In genomic region chr6:33416386-33417126, GRCh38 we compare ENCODE assay signal across 8 cellular contexts. TPM values are rescaled to one million over a fixed set of nuclear protein-coding genes. Genes with fewer than 3 reads are reported as not detected.
DNase-seq lines count a peak whose midpoint lies in the region; TF ChIP-seq lines count a peak whose summit lies in the region.

No MANE protein-coding gene starts in this region.

- H3K27me3 Mint-ChIP-seq in endothelial cell (ENCODE audit: unreplicated experiment) (peaks cover 25% of the 10 kb centered on the region), progenitor cell of endocrine pancreas (no peaks in the 10 kb centered on the region)

- peak overlapping the region; percentile 64 for H3K4me3 ChIP-seq in GM12864 (ENCODE audit: low read depth, low read length)
- H3K4me3 ChIP-seq in lower leg skin (ENCODE audit: low read depth, poor library complexity, severe bottlenecking): no peak overlapping the region

- no peak for TF ChIP-seq CTCF in GM12864 (IDR thresholded peaks at IDR 0.05; ENCODE audit: low read depth, low read length, missing control alignments)
- no peak for TF ChIP-seq CTCF in endothelial cell (IDR thresholded peaks at IDR 0.05; ENCODE audit: unreplicated experiment)
- no peak for TF ChIP-seq CTCF in progenitor cell of endocrine pancreas (IDR thresholded peaks at IDR 0.05; ENCODE audit: unreplicated experiment)
- no peak for TF ChIP-seq CTCF in lower leg skin (IDR thresholded peaks at IDR 0.05)

- no peak for TF ChIP-seq POLR2A in lower leg skin (IDR thresholded peaks at IDR 0.05)

- H3K4me3 Mint-ChIP-seq in endothelial cell (ENCODE audit: unreplicated experiment) (peak overlapping the region; percentile 96), progenitor cell of endocrine pancreas (ENCODE audit: low read depth) (peak overlapping the region; percentile 98)

- intact Hi-C loops in lower leg skin (cut with DNase I; ENCODE audit: low total_unique reads): no loop called here

- H3K9me3 Mint-ChIP-seq in endothelial cell (ENCODE audit: unreplicated experiment) (no peaks in the 10 kb centered on the region), progenitor cell of endocrine pancreas (ENCODE audit: low read depth) (no peaks in the 10 kb centered on the region)

- WGBS in lower leg skin, 2 donors: 51 to 57% methylated on average over 12 of the region's 12 CpGs

- peak; percentile 60 for DNase-seq in GM12864 (ENCODE audit: low read depth)
- DNase-seq in endothelial cell (ENCODE audit: low spot score): no peak
- no peak for DNase-seq in progenitor cell of endocrine pancreas (ENCODE audit: low spot score, unreplicated experiment)
- DNase-seq in RPMI8226: no peak
- no peak for DNase-seq in lower leg skin (ENCODE audit: low spot score in 2 of 2)
- no peak for DNase-seq in cerebellar nuclear complex (lab: John Stamatoyannopoulos, UW)
- no peak for DNase-seq in NCI-H1436 (lab: John Stamatoyannopoulos, UW)

- peak overlapping the region; percentile 84 for H3K27ac Mint-ChIP-seq in endothelial cell (ENCODE audit: unreplicated experiment)
- H3K27ac Mint-ChIP-seq in progenitor cell of endocrine pancreas: peak overlapping the region; percentile 99

- H3K4me1 Mint-ChIP-seq in endothelial cell (ENCODE audit: unreplicated experiment) (peaks cover 58% of the 10 kb centered on the region), progenitor cell of endocrine pancreas (ENCODE audit: low read depth) (peaks cover 41% of the 10 kb centered on the region)

- H3K36me3 Mint-ChIP-seq in endothelial cell (ENCODE audit: low read depth, unreplicated experiment) (peaks cover 44% of the 10 kb centered on the region), progenitor cell of endocrine pancreas (ENCODE audit: insufficient read depth) (peaks cover 8% of the 10 kb centered on the region)

TF ChIP-seq in PFSK-1, 5 proteins besides CTCF, POLR2A, EP300 and RAD21:
- peak; percentile 27; the same call in 1 of the 2 replicates for TF ChIP-seq POLR2AphosphoS5 (IDR thresholded peaks at IDR 0.05; ENCODE audit: low read depth, low read length)
- no peak for TF ChIP-seq REST (IDR thresholded peaks at IDR 0.05; ENCODE audit: insufficient read depth in 1 of 2, low read depth in 2 of 2, low read length in 2 of 2)

RNA-seq across cellular contexts. Expression of gene CUTA, which starts 1.4 kb away (rescaled TPM):
- 360 TPM for polyA plus RNA-seq in PFSK-1 (2012; ENCODE audit: insufficient read length, low read depth)
- total RNA-seq in endothelial cell (ENCODE audit: unreplicated experiment) (163 TPM), progenitor cell of endocrine pancreas (252 and 264 TPM in 2 replicates), lower leg skin (100 to 1,000 TPM in 3 of 4 donors, 10 to 100 TPM in 1; 96.5 to 162 (median 153) TPM)

RNA-seq across cellular contexts. Expression of gene SYNGAP1, which starts 3.3 kb away (rescaled TPM):
- 40.7 TPM for polyA plus RNA-seq in PFSK-1 (2012; ENCODE audit: insufficient read length, low read depth)
- total RNA-seq in endothelial cell (ENCODE audit: unreplicated experiment) (48.6 TPM), progenitor cell of endocrine pancreas (59.9 and 60.3 TPM in 2 replicates), lower leg skin (10 to 100 TPM in 2 of 4 donors, 1 to 10 TPM in 2; 7.5 to 21.1 (median 9.4) TPM)

RNA-seq across cellular contexts. Expression of gene PHF1, which starts 5.7 kb away (rescaled TPM):
- 121 TPM for polyA plus RNA-seq in PFSK-1 (2012; ENCODE audit: insufficient read length, low read depth)
- total RNA-seq in endothelial cell (ENCODE audit: unreplicated experiment) (60.0 TPM), progenitor cell of endocrine pancreas (58.1 and 58.4 TPM in 2 replicates), lower leg skin (10 to 100 TPM; 40.9 to 73.0 (median 64.8) TPM)

RNA-seq across cellular contexts. Expression of gene KIFC1, which starts 24.9 kb away (rescaled TPM):
- 35.5 TPM for polyA plus RNA-seq in PFSK-1 (2012; ENCODE audit: insufficient read length, low read depth)
- total RNA-seq in endothelial cell (ENCODE audit: unreplicated experiment) (19.0 TPM), progenitor cell of endocrine pancreas (45.5 and 46.6 TPM in 2 replicates), lower leg skin (10 to 100 TPM in 1 of 4 donors, 1 to 10 TPM in 3; 4.1 to 14.6 (median 9.3) TPM)

RNA-seq across cellular contexts. Expression of gene ZBTB9, which starts 37.8 kb away (rescaled TPM):
- 14.4 TPM for polyA plus RNA-seq in PFSK-1 (2012; ENCODE audit: insufficient read length, low read depth)
- total RNA-seq in endothelial cell (ENCODE audit: unreplicated experiment) (18.7 TPM), progenitor cell of endocrine pancreas (15.4 and 15.7 TPM in 2 replicates), lower leg skin (1 to 10 TPM; 4.0 to 5.4 (median 4.6) TPM)
